In the genomic region with DNA sequence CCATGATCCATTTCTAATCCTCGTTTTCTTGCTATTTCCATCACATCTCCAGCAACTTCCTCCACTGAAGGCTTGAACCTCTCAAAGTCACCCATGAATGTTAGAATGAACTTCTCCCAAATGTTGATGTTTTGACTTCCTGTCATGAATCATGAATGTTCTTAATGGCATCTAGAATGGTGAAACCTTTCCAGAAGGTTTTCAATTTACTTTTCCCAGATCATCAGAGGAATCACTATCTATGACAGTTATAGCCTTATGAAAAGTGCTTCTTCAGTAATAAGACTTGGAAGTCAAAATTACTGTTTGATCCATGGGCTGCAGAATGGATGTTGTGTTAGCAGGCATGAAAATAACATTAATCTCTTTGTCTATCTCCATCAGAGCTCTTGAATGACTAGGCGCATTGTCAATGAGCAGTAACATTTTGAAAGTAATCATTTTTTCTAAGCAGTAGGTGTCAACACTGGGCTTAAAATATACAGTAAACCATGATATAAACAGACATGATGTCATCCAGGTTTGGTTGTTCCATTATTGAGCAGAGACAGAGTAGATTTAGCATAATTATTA, we compare ENCODE assay signal across 34 cellular contexts.
DNase-seq lines count a peak whose midpoint lies in the region; ATAC-seq and TF ChIP-seq lines count a peak whose summit lies in the region.
"Had no signal": no experiment of that assay in that cellular context is flagged by ENCODE, and none has a peak within 500 bp of the region (broad histone marks: within the 10 kb centered on the region; RNA-seq: fewer than 3 reads in every experiment).

No MANE protein-coding gene starts in this region.

- H3K4me1 Mint-ChIP-seq in CD14-positive monocyte: no peaks in the 10 kb centered on the region
- H3K4me1 Mint-ChIP-seq: B cell; CD4-positive, alpha-beta memory T cell; CD4-positive, CD25-positive, alpha-beta regulatory T cell; CD8-positive, alpha-beta memory T cell had no signal

- H2BK12ac ChIP-seq in neuronal stem cell (ENCODE audit: low read length): no peak overlapping the region

- DNase-seq in SK-N-SH (no peak), M059J (ENCODE audit: low read depth) (peak; percentile 26), neuronal stem cell (ENCODE audit: low spot score) (no peak), CD14-positive monocyte (ENCODE audit: low spot score) (no peak)
- DNase-seq in activated CD4-positive, alpha-beta T cell treated with anti-CD3 and anti-CD28 coated beads, Interleukin-2, amount 50 U/mL, for 48 hours: no peak
- DNase-seq: 8988T; ACHN; AML-193; BE2C; C1 segment of cervical spinal cord; Caco-2; Calu3; CD4-positive, alpha-beta memory T cell; CD4-positive, alpha-beta T cell; CD4-positive, CD25-positive, alpha-beta regulatory T cell; CD8-positive, alpha-beta memory T cell; CD8-positive, alpha-beta T cell; COR-L47; DMS 273 treated with DMSO at 0.1 percent for 48 hours; DMS153; DMS53; DMS79; DMS79 treated with DMSO at 0.1 percent for 48 hours; DND-41; EL had no signal

- H3K9me2 ChIP-seq in SK-N-SH (no peaks in the 10 kb centered on the region), neural cell (ENCODE audit: insufficient read depth, low read length) (no peaks in the 10 kb centered on the region)

- H3K27ac Mint-ChIP-seq in CD14-positive monocyte: no peak overlapping the region
- H3K27ac Mint-ChIP-seq: B cell; CD4-positive, alpha-beta memory T cell; CD4-positive, alpha-beta T cell; CD4-positive, CD25-positive, alpha-beta regulatory T cell; CD8-positive, alpha-beta memory T cell; CD8-positive, alpha-beta T cell had no signal

- H3K27ac ChIP-seq in SK-N-SH (ENCODE audit: low read depth in 2 of 2, low read length in 1 of 2) (no peak overlapping the region), neural cell (ENCODE audit: low read length) (no peak overlapping the region), neuronal stem cell (replicated peaks; ENCODE audit: low read length) (no peak overlapping the region)
- H3K27ac ChIP-seq: 22Rv1; A549; BLaER1; BLaER1 treated with 17β-estradiol and CSF1 and Interleukin-3, amounts not matched to agents 10 nM and 100 nM; C4-2B had no signal

- peak overlapping the region; percentile 17 for H4K8ac ChIP-seq in neuronal stem cell (ENCODE audit: low read depth, low read length)

- intact Hi-C loops in CD14-positive monocyte (cut with micrococcal nuclease): no loop called here

- 55% methylated on average over 2 of the region's 2 CpGs for whole genome bisulfite sequencing in SK-N-SH (ENCODE audit: low lambda C conversion rate)
- WGBS in neuronal stem cell (ENCODE audit: extremely low coverage in 2 of 2, insufficient read length in 2 of 2, insufficient replicate concordance in 1 of 2), 2 donors: no CpG with 5 or more reads among the region's 2 CpGs

- H3K9ac ChIP-seq in SK-N-SH (no peak overlapping the region), neural cell (ENCODE audit: low read length) (no peak overlapping the region), neuronal stem cell (ENCODE audit: low read depth, low read length, poor library complexity) (no peak overlapping the region)
- H3K9ac ChIP-seq: BLaER1; BLaER1 treated with 17β-estradiol and CSF1 and Interleukin-3, amounts not matched to agents 10 nM and 100 nM had no signal

- H3K79me1 ChIP-seq in neuronal stem cell (ENCODE audit: low read depth, low read length): no peaks in the 10 kb centered on the region

- H3K36me3 Mint-ChIP-seq in CD14-positive monocyte: no peaks in the 10 kb centered on the region
- H3K36me3 Mint-ChIP-seq: CD4-positive, alpha-beta memory T cell; CD4-positive, CD25-positive, alpha-beta regulatory T cell; CD8-positive, alpha-beta memory T cell; CD8-positive, alpha-beta T cell had no signal

- H3K4me3 Mint-ChIP-seq in CD14-positive monocyte: no peak overlapping the region
- H3K4me3 Mint-ChIP-seq: B cell; CD4-positive, alpha-beta memory T cell; CD4-positive, alpha-beta T cell; CD4-positive, CD25-positive, alpha-beta regulatory T cell; CD8-positive, alpha-beta memory T cell; CD8-positive, alpha-beta T cell had no signal

- H3F3A ChIP-seq in SK-N-SH (replicated peaks; ENCODE audit: insufficient read depth): no peaks in the 10 kb centered on the region
- no peaks in the 10 kb centered on the region for H3F3A ChIP-seq in neural cell (ENCODE audit: insufficient read depth, low read length, poor library complexity, severe bottlenecking)

- H4K20me1 ChIP-seq in SK-N-SH (ENCODE audit: insufficient read depth) (no peaks in the 10 kb centered on the region), neural cell (ENCODE audit: insufficient read depth) (no peaks in the 10 kb centered on the region)
- H4K20me1 ChIP-seq: BLaER1; BLaER1 treated with 17β-estradiol and CSF1 and Interleukin-3, amounts not matched to agents 10 nM and 100 nM had no signal

- no peak overlapping the region for H3K18ac ChIP-seq in neuronal stem cell (ENCODE audit: low read length)

- TF ChIP-seq RAD21 in SK-N-SH (IDR thresholded peaks at IDR 0.05; ENCODE audit: low read length) (no peak), neural cell (conservative IDR thresholded peaks at IDR 0.05) (no peak)

- no peak overlapping the region for H2BK5ac ChIP-seq in neuronal stem cell (ENCODE audit: low read length)

- no peak overlapping the region for H2BK15ac ChIP-seq in neuronal stem cell (ENCODE audit: low read length)

- H3K4me3 ChIP-seq in SK-N-SH (ENCODE audit: low read depth in 2 of 2, low read length in 1 of 2) (no peak overlapping the region), neural cell (ENCODE audit: low read length) (no peak overlapping the region), neuronal stem cell (ENCODE audit: low read length in 2 of 2) (no peak overlapping the region)
- H3K4me3 ChIP-seq: A549; BLaER1; BLaER1 treated with 17β-estradiol and CSF1 and Interleukin-3, amounts not matched to agents 10 nM and 100 nM had no signal

- H3K79me2 ChIP-seq in SK-N-SH (ENCODE audit: insufficient read depth): no peaks in the 10 kb centered on the region
- H3K79me2 ChIP-seq in neural cell (replicated peaks; ENCODE audit: insufficient read depth, low read length): no peaks in the 10 kb centered on the region

- no peak overlapping the region for H3K23ac ChIP-seq in neuronal stem cell (ENCODE audit: low read depth, low read length, poor library complexity)

- no peak overlapping the region for H2AK5ac ChIP-seq in neuronal stem cell (ENCODE audit: low read depth, low read length)

- H3K36me3 ChIP-seq in SK-N-SH (replicated peaks in 1 of 2; ENCODE audit: control insufficient read depth in 1 of 2, insufficient read depth in 2 of 2, low read length in 1 of 2) (no peaks in the 10 kb centered on the region), neural cell (ENCODE audit: insufficient read depth, low read length) (no peaks in the 10 kb centered on the region), neuronal stem cell (replicated peaks in 1 of 2; ENCODE audit: control insufficient read depth in 2 of 2, insufficient read depth in 2 of 2, low read length in 2 of 2) (no peaks in the 10 kb centered on the region)
- H3K36me3 ChIP-seq: BLaER1; BLaER1 treated with 17β-estradiol and CSF1 and Interleukin-3, amounts not matched to agents 10 nM and 100 nM had no signal

- H3K4me1 ChIP-seq in SK-N-SH (ENCODE audit: control insufficient read depth in 1 of 2, insufficient read depth in 2 of 2, low read depth in 1 of 2, low read length in 1 of 2) (peaks cover 0 to 2% of the 10 kb centered on the region in 2 experiments; a peak in 1 of 4 replicates), neuronal stem cell (ENCODE audit: control insufficient read depth in 2 of 2, insufficient read depth in 1 of 2, low read depth in 1 of 2, low read length in 2 of 2) (no peaks in the 10 kb centered on the region)
- H3K4me1 ChIP-seq: A549; BLaER1; BLaER1 treated with 17β-estradiol and CSF1 and Interleukin-3, amounts not matched to agents 10 nM and 100 nM; Caco-2 had no signal

- CTCF ChIA-PET in SK-N-SH (lab: Yijun Ruan, JAX): no interaction called here

- ATAC-seq in SK-N-SH treated with all-trans-retinoic acid at 6 μM for 48 hours (no peak), GM18498 (IDR thresholded peaks at IDR 0.05; ENCODE audit: unreplicated experiment) (no peak)
- ATAC-seq: A549; CD8-positive, alpha-beta T cell had no signal

- H3K9me3 ChIP-seq in SK-N-SH (no peaks in the 10 kb centered on the region), neural cell (ENCODE audit: low read length) (no peaks in the 10 kb centered on the region), neuronal stem cell (replicated peaks in 1 of 2; ENCODE audit: control insufficient read depth in 2 of 2, insufficient read depth in 1 of 2, low read depth in 1 of 2, low read length in 2 of 2) (no peaks in the 10 kb centered on the region)
- H3K9me3 ChIP-seq: A549; BE2C; BLaER1; BLaER1 treated with 17β-estradiol and CSF1 and Interleukin-3, amounts not matched to agents 10 nM and 100 nM; Caco-2 had no signal

- TF ChIP-seq EP300 in SK-N-SH (IDR thresholded peaks at IDR 0.05; ENCODE audit: borderline replicate concordance in 1 of 2, low read depth in 1 of 2, low read length in 1 of 2): no peak
- peak; percentile 80 for TF ChIP-seq EP300 in neural cell (conservative IDR thresholded peaks at IDR 0.05; ENCODE audit: poor library complexity, severe bottlenecking)

- H4K91ac ChIP-seq in neuronal stem cell (ENCODE audit: low read depth, low read length, poor library complexity): no peak overlapping the region

- H3K14ac ChIP-seq in neuronal stem cell (ENCODE audit: low read length): no peak overlapping the region

- TF ChIP-seq CTCF in SK-N-SH (IDR thresholded peaks at IDR 0.05): no peak
- no peak for TF ChIP-seq CTCF in neural cell (IDR thresholded peaks at IDR 0.05; ENCODE audit: poor library complexity, severe bottlenecking)
- no peak for TF ChIP-seq CTCF in CD14-positive monocyte (IDR thresholded peaks at IDR 0.05)

- POLR2A ChIA-PET in SK-N-SH (lab: Yijun Ruan, JAX): interaction anchor here (0.6 to 0.7 kb wide), 2 partner anchors 222 to 733 kb away, joined by 3 to 6 read pairs; no protein-coding TSS in a partner anchor

- H3K27me3 ChIP-seq in SK-N-SH (ENCODE audit: insufficient read depth) (no peaks in the 10 kb centered on the region), neural cell (ENCODE audit: insufficient read depth, low read depth, low read length) (no peaks in the 10 kb centered on the region), neuronal stem cell (ENCODE audit: control insufficient read depth in 3 of 3, insufficient read depth in 3 of 3, low read depth in 1 of 3, low read length in 3 of 3) (no peaks in the 10 kb centered on the region)
- H3K27me3 ChIP-seq: BE2C; BLaER1; BLaER1 treated with 17β-estradiol and CSF1 and Interleukin-3, amounts not matched to agents 10 nM and 100 nM had no signal

- H3K9me3 Mint-ChIP-seq in CD14-positive monocyte: peaks cover 0 to 5% (median 3%) of the 10 kb centered on the region in 7 donors
- H3K9me3 Mint-ChIP-seq: CD4-positive, alpha-beta T cell had no signal

- no peak overlapping the region for H3K4ac ChIP-seq in neuronal stem cell (ENCODE audit: low read length)

- no peak overlapping the region for H2BK120ac ChIP-seq in neuronal stem cell (ENCODE audit: low read depth, low read length)

- H3K4me2 ChIP-seq in SK-N-SH (no peak overlapping the region), neural cell (ENCODE audit: low read length) (no peak overlapping the region), neuronal stem cell (ENCODE audit: insufficient read depth, low read length, poor library complexity, severe bottlenecking) (no peak overlapping the region)
- H3K4me2 ChIP-seq: A549; BLaER1; BLaER1 treated with 17β-estradiol and CSF1 and Interleukin-3, amounts not matched to agents 10 nM and 100 nM had no signal

- H2AFZ ChIP-seq in SK-N-SH (ENCODE audit: low read depth) (no peak overlapping the region), neural cell (ENCODE audit: low read depth, low read length) (no peak overlapping the region), neuronal stem cell (ENCODE audit: low read length) (no peak overlapping the region)

- H3K27me3 Mint-ChIP-seq in CD14-positive monocyte (ENCODE audit: low read depth in 3 of 3): peaks cover 0 to 2% (median 0%) of the 10 kb centered on the region in 3 donors
- H3K27me3 Mint-ChIP-seq: B cell; CD4-positive, alpha-beta memory T cell; CD4-positive, alpha-beta T cell; CD4-positive, CD25-positive, alpha-beta regulatory T cell; CD8-positive, alpha-beta memory T cell had no signal
